In the genomic region with DNA sequence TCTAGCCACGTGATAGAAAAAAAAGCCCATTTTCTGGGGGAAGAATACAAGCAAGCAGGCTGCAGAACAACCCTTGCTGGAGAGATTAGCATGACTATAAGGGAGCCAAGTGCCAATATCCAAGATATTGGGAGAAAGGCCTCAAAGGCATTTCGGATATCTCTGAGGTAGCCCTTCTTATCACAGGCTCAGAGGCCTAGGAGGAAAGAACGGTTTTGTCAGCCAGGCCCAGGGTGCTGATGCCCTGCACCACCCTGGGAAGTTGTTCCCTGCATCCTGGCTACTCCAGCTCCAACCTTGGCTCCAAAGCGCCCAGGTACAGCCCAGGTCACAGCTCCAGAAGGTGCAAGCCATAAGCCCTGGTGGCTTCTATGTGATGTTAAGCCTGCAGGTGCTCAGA, we compare ENCODE assay signal across 8 cellular contexts.
"Had no signal": no experiment of that assay in that cellular context is flagged by ENCODE, and none has a peak within 500 bp of the region (broad histone marks: within the 10 kb centered on the region; RNA-seq: fewer than 3 reads in every experiment).

No MANE protein-coding gene starts in this region.

- H3K4me3 ChIP-seq: GM12878 had no signal

- ATAC-seq: GM12878 had no signal

- FAIRE-seq: G401.6, GM12878, GM12891, GM12892, GM18507, GM19239 had no signal

- DNase-seq: GDM1, GF-D8 had no signal
